ENCODE assay signal across 8 cellular contexts in the genomic region with DNA sequence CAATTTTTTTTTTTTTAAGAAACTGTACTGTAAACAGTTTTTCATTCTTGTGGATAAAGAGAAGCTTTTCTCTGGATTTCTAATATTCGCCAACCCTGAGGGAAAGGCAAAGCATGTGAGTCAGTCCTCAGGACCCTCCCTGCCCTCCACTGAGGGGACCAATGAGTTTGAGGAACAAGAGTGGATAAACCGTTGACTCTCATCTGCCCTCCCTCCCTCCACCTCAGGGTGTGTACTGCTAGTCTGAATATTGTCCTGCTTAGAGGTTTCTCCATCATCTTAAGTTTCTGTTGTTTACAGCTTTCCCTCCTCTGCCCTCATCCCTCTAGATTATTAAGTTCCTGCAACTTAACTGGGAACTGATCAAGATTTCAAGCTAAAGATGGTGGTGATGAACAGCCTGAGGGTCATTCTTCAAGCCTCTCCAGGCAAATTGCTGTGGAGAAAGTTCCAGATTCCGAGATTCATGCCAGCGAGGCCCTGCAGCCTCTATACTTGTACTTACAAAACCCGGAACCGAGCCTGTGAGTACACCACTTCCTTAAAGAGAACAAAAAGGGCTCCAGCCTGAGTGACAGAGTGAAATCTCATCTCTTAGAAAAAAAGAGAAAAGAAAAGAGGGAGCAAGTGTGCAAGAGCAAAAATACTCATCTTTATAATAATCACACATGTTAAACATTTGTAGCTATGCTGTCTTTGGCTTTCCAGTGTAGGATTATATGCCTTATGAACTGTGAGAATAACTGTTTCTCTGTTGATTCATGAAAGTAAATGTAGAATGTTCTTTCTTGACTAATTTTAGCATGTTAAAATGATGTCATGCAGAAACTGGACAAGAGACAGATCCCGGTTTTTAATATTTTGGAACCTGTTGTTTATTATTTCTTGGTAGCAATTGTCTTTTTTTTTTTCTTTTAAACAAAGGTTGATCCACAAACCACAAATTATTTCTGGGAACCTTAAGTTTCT. TPM values are rescaled to one million over a fixed set of nuclear protein-coding genes. Genes with fewer than 3 reads are reported as not detected.
DNase-seq lines count a peak whose midpoint lies in the region; ATAC-seq and TF ChIP-seq lines count a peak whose summit lies in the region.

No MANE protein-coding gene starts in this region.

- no peaks in the 10 kb centered on the region for H3K4me1 ChIP-seq in colonic mucosa

- H3K27me3 Mint-ChIP-seq in nephron progenitor cell (ENCODE audit: low read depth, poor library complexity) (peaks cover 7% of the 10 kb centered on the region), Calu3 (ENCODE audit: unreplicated experiment) (no peaks in the 10 kb centered on the region)

- H3K36me3 ChIP-seq in MG63, result no peaks in the 10 kb centered on the region
- no peaks in the 10 kb centered on the region for H3K36me3 ChIP-seq in colonic mucosa

- H3K9me3 ChIP-seq in MG63 (no peaks in the 10 kb centered on the region), colonic mucosa (no peaks in the 10 kb centered on the region)

- POLR2A ChIA-PET in GM10248 (lab: Yijun Ruan, JAX), result no interaction called here

- H3K27me3 ChIP-seq in MG63 (no peaks in the 10 kb centered on the region), colonic mucosa (no peaks in the 10 kb centered on the region)

- no TSS peak for BruUV-seq in Calu3 (replicated peaks; lab: Mats Ljungman, UMichigan)

- peak overlapping the region; percentile 42 for H3K27ac ChIP-seq in colonic mucosa

- no peak overlapping the region for H3K9ac ChIP-seq in colonic mucosa (ENCODE audit: low read depth in 2 of 2, low read length in 2 of 2)

- H3K9me3 Mint-ChIP-seq in nephron progenitor cell (no peaks in the 10 kb centered on the region), Calu3 (ENCODE audit: low read depth, unreplicated experiment) (no peaks in the 10 kb centered on the region)

- CTCF ChIA-PET in GM10248 (lab: Yijun Ruan, JAX) (interaction anchor here (1.3 kb wide), 1 partner anchor 11 kb away, joined by 3 read pairs; no protein-coding TSS in a partner anchor), Calu3 (lab: Charles Lee) (interaction anchor here (0.7 kb wide), 1 partner anchor 233 kb away, joined by 3 read pairs; no protein-coding TSS in a partner anchor)

- TF ChIP-seq CTCF in GM10248 (IDR thresholded peaks at IDR 0.05; ENCODE audit: control extremely low read depth, extremely low read depth, low read depth, missing control alignments) (no peak), colonic mucosa (IDR thresholded peaks at IDR 0.05) (no peak), nephron progenitor cell (IDR thresholded peaks at IDR 0.05) (no peak), Calu3 (IDR thresholded peaks at IDR 0.05; ENCODE audit: unreplicated experiment) (no peak)

- H3K27ac Mint-ChIP-seq in nephron progenitor cell (peak overlapping the region; percentile 74), Calu3 (ENCODE audit: unreplicated experiment) (no peak overlapping the region)

- peak; percentile 92 for ATAC-seq in GM21723 (IDR thresholded peaks at IDR 0.05; ENCODE audit: unreplicated experiment)
- ATAC-seq in SK-N-SH treated with all-trans-retinoic acid at 6 μM for 48 hours, result no peak

- H3K4me3 ChIP-seq in MG63 (no peak overlapping the region), colonic mucosa (no peak overlapping the region)

- intact Hi-C loops in colonic mucosa (cut with DNase I) (no loop called here), Calu3 (cut with micrococcal nuclease; ENCODE audit: unreplicated experiment) (no loop called here)

- peaks cover 34% of the 10 kb centered on the region for H3K4me1 Mint-ChIP-seq in nephron progenitor cell
- H3K4me1 Mint-ChIP-seq in Calu3 (ENCODE audit: low read depth, unreplicated experiment), result peaks cover 8% of the 10 kb centered on the region

- peaks cover 24% of the 10 kb centered on the region for H3K36me3 Mint-ChIP-seq in nephron progenitor cell (ENCODE audit: low read depth)
- no peaks in the 10 kb centered on the region for H3K36me3 Mint-ChIP-seq in Calu3 (ENCODE audit: insufficient read depth, unreplicated experiment)

- H3K4me3 Mint-ChIP-seq in nephron progenitor cell, result no peak overlapping the region
- H3K4me3 Mint-ChIP-seq in Calu3 (ENCODE audit: low read depth, unreplicated experiment), result no peak overlapping the region

- DNase-seq in GM10248 (ENCODE audit: extremely low spot score) (peak; percentile 28), MG63 (peak; percentile 43), colonic mucosa (peak; percentile 38), nephron progenitor cell (no peak), Calu3 (no peak)
- DNase-seq in activated CD8-positive, alpha-beta memory T cell treated with anti-CD3 and anti-CD28 coated beads, Interleukin-2, amount 50 U/mL, for 48 hours, result no peak

TF ChIP-seq in SK-N-SH treated with all-trans-retinoic acid at 6 μM for 48 hours, 23 proteins besides CTCF, POLR2A, EP300 and RAD21:
- TF ChIP-seq PPARA (CRISPR knock-in tag; IDR thresholded peaks at IDR 0.05; ENCODE audit: borderline replicate concordance) (no peak), TOX (CRISPR knock-in tag; IDR thresholded peaks at IDR 0.05; ENCODE audit: borderline replicate concordance) (no peak), ESRRG (CRISPR knock-in tag; IDR thresholded peaks at IDR 0.05) (no peak), GLIS3 (CRISPR knock-in tag; IDR thresholded peaks at IDR 0.05) (no peak), ZFP3 (CRISPR knock-in tag; IDR thresholded peaks at IDR 0.05) (no peak), CSDC2 (CRISPR knock-in tag; IDR thresholded peaks at IDR 0.05) (no peak), ZNF565 (CRISPR knock-in tag; conservative IDR thresholded peaks at IDR 0.05; ENCODE audit: low read depth) (no peak), ZC3H10 (CRISPR knock-in tag; IDR thresholded peaks at IDR 0.05) (no peak), TCF4 (CRISPR knock-in tag; IDR thresholded peaks at IDR 0.05; ENCODE audit: borderline replicate concordance) (no peak), ZNF8 (CRISPR knock-in tag; IDR thresholded peaks at IDR 0.05) (no peak), SNAI2 (CRISPR knock-in tag; IDR thresholded peaks at IDR 0.05) (no peak), ZNF70 (CRISPR knock-in tag; IDR thresholded peaks at IDR 0.05) (no peak), ISL1 (CRISPR knock-in tag; IDR thresholded peaks at IDR 0.05) (no peak), BACH2 (CRISPR knock-in tag; IDR thresholded peaks at IDR 0.05; ENCODE audit: borderline replicate concordance) (no peak)
- TF ChIP-seq, protein P1, sequence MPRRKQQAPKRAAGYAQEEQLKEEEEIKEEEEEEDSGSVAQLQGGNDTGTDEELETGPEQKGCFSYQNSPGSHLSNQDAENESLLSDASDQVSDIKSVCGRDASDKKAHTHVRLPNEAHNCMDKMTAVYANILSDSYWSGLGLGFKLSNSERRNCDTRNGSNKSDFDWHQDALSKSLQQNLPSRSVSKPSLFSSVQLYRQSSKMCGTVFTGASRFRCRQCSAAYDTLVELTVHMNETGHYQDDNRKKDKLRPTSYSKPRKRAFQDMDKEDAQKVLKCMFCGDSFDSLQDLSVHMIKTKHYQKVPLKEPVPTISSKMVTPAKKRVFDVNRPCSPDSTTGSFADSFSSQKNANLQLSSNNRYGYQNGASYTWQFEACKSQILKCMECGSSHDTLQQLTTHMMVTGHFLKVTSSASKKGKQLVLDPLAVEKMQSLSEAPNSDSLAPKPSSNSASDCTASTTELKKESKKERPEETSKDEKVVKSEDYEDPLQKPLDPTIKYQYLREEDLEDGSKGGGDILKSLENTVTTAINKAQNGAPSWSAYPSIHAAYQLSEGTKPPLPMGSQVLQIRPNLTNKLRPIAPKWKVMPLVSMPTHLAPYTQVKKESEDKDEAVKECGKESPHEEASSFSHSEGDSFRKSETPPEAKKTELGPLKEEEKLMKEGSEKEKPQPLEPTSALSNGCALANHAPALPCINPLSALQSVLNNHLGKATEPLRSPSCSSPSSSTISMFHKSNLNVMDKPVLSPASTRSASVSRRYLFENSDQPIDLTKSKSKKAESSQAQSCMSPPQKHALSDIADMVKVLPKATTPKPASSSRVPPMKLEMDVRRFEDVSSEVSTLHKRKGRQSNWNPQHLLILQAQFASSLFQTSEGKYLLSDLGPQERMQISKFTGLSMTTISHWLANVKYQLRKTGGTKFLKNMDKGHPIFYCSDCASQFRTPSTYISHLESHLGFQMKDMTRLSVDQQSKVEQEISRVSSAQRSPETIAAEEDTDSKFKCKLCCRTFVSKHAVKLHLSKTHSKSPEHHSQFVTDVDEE (CRISPR knock-in tag; IDR thresholded peaks at IDR 0.05), result no peak

RNA-seq across cellular contexts. Expression of a gene that starts 11.9 kb away (rescaled TPM):
- total RNA-seq in MG63 (2014; rRNA removed; shearing (Covaris generic); ENCODE audit: low replicate concordance), result 1.1 and 3.4 TPM in 2 replicates
- 1 to 10 TPM; 5.2 to 5.7 TPM for total RNA-seq in colonic mucosa
- total RNA-seq in Calu3 (2022), result 5.6 and 6.4 TPM in 2 replicates

RNA-seq across cellular contexts. Expression of a gene that starts 40.4 kb away (rescaled TPM):
- 1.8 and 1.9 TPM in 2 replicates for total RNA-seq in MG63 (2014; rRNA removed; shearing (Covaris generic); ENCODE audit: low replicate concordance)
- total RNA-seq in colonic mucosa (1 to 10 TPM; 7.9 to 8.4 TPM), Calu3 (2022) (16.4 and 18.6 TPM in 2 replicates)

Comparison
In these comparisons a context has a peak if more than half of its experiments do, and no peak if none do; other contexts are left out.
1. DNase-seq: peak in GM10248 (single experiment), MG63 (single experiment) and colonic mucosa (single experiment); none in nephron progenitor cell (single experiment), Calu3 (single experiment) and activated CD8-positive, alpha-beta memory T cell treated with anti-CD3 and anti-CD28 coated beads, Interleukin-2, amount 50 U/mL, for 48 hours (single experiment).